7 cellular contexts compared by ENCODE assay signal in the genomic region with DNA sequence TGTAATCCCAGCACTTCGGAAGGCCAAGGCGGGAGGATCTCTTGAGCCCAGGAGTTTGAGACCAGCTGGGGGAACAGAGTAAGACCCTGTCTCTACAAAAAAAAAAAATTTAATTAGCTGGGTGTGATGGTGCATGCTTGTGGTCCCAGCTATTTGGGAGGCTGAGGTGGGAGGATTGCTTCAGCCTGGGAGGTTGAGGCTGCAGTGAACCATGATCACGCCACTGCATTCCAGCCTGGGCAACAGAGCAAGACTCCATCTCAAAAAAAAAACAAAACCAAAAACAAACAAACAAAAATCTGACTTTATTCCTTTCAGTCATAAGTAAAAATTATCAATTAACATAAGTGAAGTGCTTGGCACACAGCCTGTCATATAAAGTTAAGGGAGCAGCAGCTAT. TPM values are rescaled to one million over a fixed set of nuclear protein-coding genes. Genes with fewer than 3 reads are reported as not detected.
DNase-seq lines count a peak whose midpoint lies in the region; TF ChIP-seq lines count a peak whose summit lies in the region.
"Not testable (repeated sequence)": the region's sequence is repeated elsewhere in the genome, so short reads cannot be mapped to it uniquely, and the experiment has no call there.

No MANE protein-coding gene starts in this region.

- intact Hi-C loops in dorsolateral prefrontal cortex (cut with DNase I); left ventricle myocardium inferior (cut with micrococcal nuclease); sigmoid colon (cut with DNase I): not testable (repeated sequence)

- CTCF ChIA-PET in AG04450 (lab: Charles Lee): interaction anchor here (0.6 kb wide), 1 partner anchor 932 kb away, joined by 6 read pairs; no protein-coding TSS in a partner anchor

- not testable (repeated sequence) for H3K4me3 ChIP-seq in AG04450 (ENCODE audit: low read depth, low read length); dorsolateral prefrontal cortex; left ventricle myocardium inferior; mucosa of rectum (ENCODE audit: low read length in 2 of 2); sigmoid colon; suprapubic skin

- DNase-seq in AG04450 (ENCODE audit: low read depth, low spot score); dorsolateral prefrontal cortex; left ventricle myocardium inferior; sigmoid colon; suprapubic skin (ENCODE audit: low spot score in 2 of 2): not testable (repeated sequence)

- POLR2A ChIA-PET in AG04450 (lab: Yijun Ruan, JAX): interaction anchor here (0.6 to 1.5 kb wide), 3 partner anchors 10 to 57 kb away, joined by 3 to 7 read pairs (median 6); partner anchors contain the start of gene RBM14

- peaks cover 26% of the 10 kb centered on the region for H3K4me1 ChIP-seq in left ventricle myocardium inferior
- peaks cover 10 to 13% of the 10 kb centered on the region in 2 donors for H3K4me1 ChIP-seq in mucosa of rectum (ENCODE audit: control insufficient read depth in 2 of 2, insufficient read depth in 2 of 2, low read length in 2 of 2)
- H3K4me1 ChIP-seq in sigmoid colon: peaks cover 0 to 32% (median 29%) of the 10 kb centered on the region in 4 donors
- H3K4me1 ChIP-seq in suprapubic skin: peaks cover 17% of the 10 kb centered on the region

- not testable (repeated sequence) for H3K9me3 ChIP-seq in AG04450 (ENCODE audit: control insufficient read depth, insufficient read depth, low read length); left ventricle myocardium inferior (replicated peaks); mucosa of rectum (ENCODE audit: control insufficient read depth in 2 of 2, low read length in 2 of 2); sigmoid colon; suprapubic skin

- not testable (repeated sequence) for TF ChIP-seq POLR2A in sigmoid colon (IDR thresholded peaks at IDR 0.05); suprapubic skin (IDR thresholded peaks at IDR 0.05)

- not testable (repeated sequence) for H3K27me3 ChIP-seq in AG04450 (ENCODE audit: control insufficient read depth, insufficient read depth, low read length); dorsolateral prefrontal cortex; left ventricle myocardium inferior (ENCODE audit: low read depth); mucosa of rectum (ENCODE audit: control insufficient read depth in 2 of 2, insufficient read depth in 2 of 2, low read length in 2 of 2); sigmoid colon; suprapubic skin

- not testable (repeated sequence) for TF ChIP-seq CTCF in AG04450 (IDR thresholded peaks at IDR 0.05; ENCODE audit: low read depth, low read length); VCaP (conservative IDR thresholded peaks at IDR 0.05); dorsolateral prefrontal cortex (IDR thresholded peaks at IDR 0.05 in 54 of 56, conservative IDR thresholded peaks at IDR 0.05 in 2 of 56; ENCODE audit: low read depth in 1 of 56, partially characterized antibody in 56 of 56); left ventricle myocardium inferior (IDR thresholded peaks at IDR 0.05; ENCODE audit: borderline replicate concordance); sigmoid colon (IDR thresholded peaks at IDR 0.05); suprapubic skin (IDR thresholded peaks at IDR 0.05)

- peak overlapping the region; percentile 81 for H3K27ac ChIP-seq in AG04450 (ENCODE audit: low read depth, low read length)
- peak overlapping the region; percentile 33 for H3K27ac ChIP-seq in VCaP
- peak overlapping the region in 45 of 59 donors; percentile 5 to 77 (median 54) for H3K27ac ChIP-seq in dorsolateral prefrontal cortex
- peak overlapping the region; percentile 39 for H3K27ac ChIP-seq in left ventricle myocardium inferior (replicated peaks)
- peak overlapping the region; percentile 67 to 75 for H3K27ac ChIP-seq in mucosa of rectum (ENCODE audit: low read depth in 2 of 2, low read length in 2 of 2)
- H3K27ac ChIP-seq in sigmoid colon: peak overlapping the region; percentile 82 to 88 (median 88)
- peak overlapping the region; percentile 61 for H3K27ac ChIP-seq in suprapubic skin

- not testable (repeated sequence) for TF ChIP-seq EP300 in sigmoid colon (IDR thresholded peaks at IDR 0.05); suprapubic skin (IDR thresholded peaks at IDR 0.05)

- peaks cover 23% of the 10 kb centered on the region for H3K36me3 ChIP-seq in left ventricle myocardium inferior
- H3K36me3 ChIP-seq in mucosa of rectum (ENCODE audit: control insufficient read depth in 2 of 2, insufficient read depth in 2 of 2, low read length in 2 of 2): peaks cover 24 to 30% of the 10 kb centered on the region in 2 donors
- H3K36me3 ChIP-seq in sigmoid colon: peaks cover 6 to 38% (median 18%) of the 10 kb centered on the region in 4 donors
- peaks cover 23% of the 10 kb centered on the region for H3K36me3 ChIP-seq in suprapubic skin

- not testable (repeated sequence) for H3K9ac ChIP-seq in mucosa of rectum (ENCODE audit: low read depth in 1 of 2, low read length in 2 of 2)

- 85 to 93% methylated on average over 3 of the region's 3 CpGs for WGBS in sigmoid colon, 2 donors
- 91% methylated on average over 3 of the region's 3 CpGs for WGBS in suprapubic skin

RNA-seq across cellular contexts. Expression of gene RBM14, which starts 9.8 kb away (rescaled TPM):
- polyA plus RNA-seq in AG04450 (2011; rRNA removed) (21.4 and 25.0 TPM in 2 replicates), sigmoid colon (10 to 100 TPM; 10.8 to 54.0 (median 15.7) TPM)
- polyA minus RNA-seq in AG04450 (2011; rRNA and poly(A)+ RNA removed): 20.6 and 22.4 TPM in 2 replicates
- total RNA-seq in dorsolateral prefrontal cortex (100 to 1,000 TPM in 61 of 120 experiments, 10 to 100 TPM in 59; 62.9 to 242 (median 100) TPM), left ventricle myocardium inferior (37.9 TPM), sigmoid colon (10 to 100 TPM; 23.7 to 51.8 (median 42.9) TPM), suprapubic skin (10 to 100 TPM; 53.2 to 96.1 (median 84.5) TPM)

RNA-seq across cellular contexts. Expression of gene CCS, which starts 13.6 kb away (rescaled TPM):
- 26.7 and 30.3 TPM in 2 replicates for polyA plus RNA-seq in AG04450 (2011; rRNA removed)
- polyA minus RNA-seq in AG04450 (2011; rRNA and poly(A)+ RNA removed): 31.1 and 35.4 TPM in 2 replicates
- 10 to 100 TPM; 27.0 to 66.5 (median 43.1) TPM for total RNA-seq in dorsolateral prefrontal cortex
- 25.3 TPM for total RNA-seq in left ventricle myocardium inferior
- 10 to 100 TPM; 26.0 to 43.1 (median 40.5) TPM for total RNA-seq in sigmoid colon
- 10 to 100 TPM; 33.0 to 48.8 (median 44.6) TPM for polyA plus RNA-seq in sigmoid colon
- total RNA-seq in suprapubic skin: 10 to 100 TPM; 14.1 to 36.3 (median 20.2) TPM

RNA-seq across cellular contexts. Expression of gene CCDC87, which starts 13.7 kb away (rescaled TPM):
- polyA plus RNA-seq in AG04450 (2011; rRNA removed) (0.11 and 0.19 TPM in 2 replicates), sigmoid colon (under 1 TPM in 1 of 3 donors, not detected in 2; 0.28 TPM)
- polyA minus RNA-seq in AG04450 (2011; rRNA and poly(A)+ RNA removed): 0.23 TPM in 1 of 2 replicates, not detected in the other
- total RNA-seq in dorsolateral prefrontal cortex (1 to 10 TPM in 85 of 120 experiments, under 1 TPM in 35; 0.26 to 2.4 (median 1.2) TPM), left ventricle myocardium inferior (0.41 TPM), sigmoid colon (under 1 TPM in 3 of 4 donors, not detected in 1; 0.14 to 0.71 (median 0.16) TPM), suprapubic skin (under 1 TPM in 2 of 4 donors, not detected in 2; 0.30 to 0.55 TPM)

RNA-seq across cellular contexts. Expression of gene RBM4, which starts 31.9 kb away (rescaled TPM):
- 234 and 272 TPM in 2 replicates for polyA plus RNA-seq in AG04450 (2011; rRNA removed)
- 167 and 183 TPM in 2 replicates for polyA minus RNA-seq in AG04450 (2011; rRNA and poly(A)+ RNA removed)
- total RNA-seq in dorsolateral prefrontal cortex: 100 to 1,000 TPM in 73 of 120 experiments, 10 to 100 TPM in 47; 72.2 to 164 (median 105) TPM
- total RNA-seq in left ventricle myocardium inferior: 57.1 TPM
- total RNA-seq in sigmoid colon: 100 to 1,000 TPM in 1 of 4 donors, 10 to 100 TPM in 3; 76.5 to 101 (median 86.2) TPM
- 100 to 1,000 TPM in 1 of 3 donors, 10 to 100 TPM in 2; 75.4 to 103 (median 98.8) TPM for polyA plus RNA-seq in sigmoid colon
- 10 to 100 TPM; 82.5 to 100.0 (median 91.4) TPM for total RNA-seq in suprapubic skin

RNA-seq across cellular contexts. Expression of gene CTSF, which starts 38.2 kb away (rescaled TPM):
- polyA plus RNA-seq in AG04450 (2011; rRNA removed) (24.3 and 28.1 TPM in 2 replicates), sigmoid colon (10 to 100 TPM in 2 of 3 donors, 1 to 10 TPM in 1; 3.5 to 16.5 (median 12.6) TPM)
- 8.9 and 9.9 TPM in 2 replicates for polyA minus RNA-seq in AG04450 (2011; rRNA and poly(A)+ RNA removed)
- total RNA-seq in dorsolateral prefrontal cortex (100 to 1,000 TPM; 112 to 186 (median 141) TPM), left ventricle myocardium inferior (48.6 TPM), sigmoid colon (100 to 1,000 TPM; 121 to 170 (median 139) TPM), suprapubic skin (100 to 1,000 TPM in 1 of 4 donors, 10 to 100 TPM in 3; 61.6 to 114 (median 83.2) TPM)

Comparison
In these comparisons a context has a peak if more than half of its experiments do, and no peak if none do; other contexts are left out.
1. H3K27ac ChIP-seq: peak in every context shown above with its lines; median percentile 88 in sigmoid colon; 81 in AG04450; 71 in mucosa of rectum; 61 in suprapubic skin; 54 in dorsolateral prefrontal cortex; 39 in left ventricle myocardium inferior; 33 in VCaP.